Comparison of ENCODE assay signal across 6 cellular contexts in genomic region chr6:108238321-108238720, GRCh38.
"Had no signal": no experiment of that assay in that cellular context is flagged by ENCODE, and none has a peak within 500 bp of the region (broad histone marks: within the 10 kb centered on the region; RNA-seq: fewer than 3 reads in every experiment).

No MANE protein-coding gene starts in this region.

- DNase-seq: IMR-90, KBM-7 had no signal

- H3K27ac ChIP-seq: HL-60 had no signal

- H3K27me3 Mint-ChIP-seq: IgD-negative memory B cell had no signal

- H3K4me3 ChIP-seq: K562 had no signal

- ATAC-seq: HepG2, K562 had no signal

- H3K9me3 Mint-ChIP-seq: IgD-negative memory B cell had no signal

- H3K27ac Mint-ChIP-seq: IgD-negative memory B cell had no signal
